8 cellular contexts compared by ENCODE assay signal in genomic region chr1:40040511-40041465, GRCh38. TPM values are rescaled to one million over a fixed set of nuclear protein-coding genes. Genes with fewer than 3 reads are reported as not detected.
A peak's percentile ranks its signal among the peaks of the same experiment; 100 is the strongest.
DNase-seq lines count a peak whose midpoint lies in the region; ATAC-seq and TF ChIP-seq lines count a peak whose summit lies in the region.

A gene with protein sequence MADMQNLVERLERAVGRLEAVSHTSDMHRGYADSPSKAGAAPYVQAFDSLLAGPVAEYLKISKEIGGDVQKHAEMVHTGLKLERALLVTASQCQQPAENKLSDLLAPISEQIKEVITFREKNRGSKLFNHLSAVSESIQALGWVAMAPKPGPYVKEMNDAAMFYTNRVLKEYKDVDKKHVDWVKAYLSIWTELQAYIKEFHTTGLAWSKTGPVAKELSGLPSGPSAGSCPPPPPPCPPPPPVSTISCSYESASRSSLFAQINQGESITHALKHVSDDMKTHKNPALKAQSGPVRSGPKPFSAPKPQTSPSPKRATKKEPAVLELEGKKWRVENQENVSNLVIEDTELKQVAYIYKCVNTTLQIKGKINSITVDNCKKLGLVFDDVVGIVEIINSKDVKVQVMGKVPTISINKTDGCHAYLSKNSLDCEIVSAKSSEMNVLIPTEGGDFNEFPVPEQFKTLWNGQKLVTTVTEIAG (plus strand): TSS chr1:40040729. CDS start chr1:40059347, 18,618 bp downstream.

- no peaks in the 10 kb centered on the region for H3K9me3 ChIP-seq in esophagus muscularis mucosa

- TF ChIP-seq EP300 in esophagus muscularis mucosa (IDR thresholded peaks at IDR 0.05): no peak

- TF ChIP-seq CTCF in KMS-11 (conservative IDR thresholded peaks at IDR 0.05; ENCODE audit: low read depth, low read length) (no peak), esophagus muscularis mucosa (IDR thresholded peaks at IDR 0.05) (no peak)

- H3K36me3 ChIP-seq in KMS-11 (ENCODE audit: insufficient read depth): no peaks in the 10 kb centered on the region; the same call in 1 of the 2 replicates
- no peaks in the 10 kb centered on the region for H3K36me3 ChIP-seq in esophagus muscularis mucosa

- peaks cover 41% of the 10 kb centered on the region for H3K4me1 ChIP-seq in KMS-11 (ENCODE audit: low read depth, poor library complexity, severe bottlenecking)
- peaks cover 74 to 85% (median 82%) of the 10 kb centered on the region in 4 donors for H3K4me1 ChIP-seq in esophagus muscularis mucosa

- WGBS in esophagus muscularis mucosa: under 1% methylated on average over 20 of the region's 65 CpGs

- peaks cover 68% of the 10 kb centered on the region for H3K36me3 Mint-ChIP-seq in stimulated activated effector memory CD8-positive, alpha-beta T cell treated with anti-CD3 and anti-CD28 coated beads, Interleukin-12 subunit alpha, Interleukin-12 subunit beta, amount 100 ng/mL, for 72 hours

- H3K27ac Mint-ChIP-seq in stimulated activated effector memory CD8-positive, alpha-beta T cell treated with anti-CD3 and anti-CD28 coated beads, Interleukin-12 subunit alpha, Interleukin-12 subunit beta, amount 100 ng/mL, for 72 hours: peak within 1 kb of the TSS; percentile 98

- H3K4me3 ChIP-seq in KMS-11 (IDR thresholded peaks at IDR 0.05; ENCODE audit: insufficient read depth, low read depth, low read length) (peak within 1 kb of the TSS; percentile 83), esophagus muscularis mucosa (peak within 1 kb of the TSS; percentile 89 to 100 (median 94))

- peak; percentile 93 for DNase-seq in DMS53 treated with DMSO at 0.1 percent for 48 hours (lab: John Stamatoyannopoulos, UW; ENCODE audit: unreplicated experiment)
- peak; percentile 96 for DNase-seq in RKO (ENCODE audit: low spot score)
- peak; percentile 100 for DNase-seq in activated T-helper 1 cell treated with Interleukin-2 at 50 U/mL for 16 hours (ENCODE audit: low read depth)
- DNase-seq in esophagus muscularis mucosa (ENCODE audit: extremely low spot score): peak; percentile 100
- DNase-seq in myocyte (ENCODE audit: low read depth): peak; percentile 99
- DNase-seq in stimulated activated effector memory CD8-positive, alpha-beta T cell treated with anti-CD3 and anti-CD28 coated beads, Interleukin-12 subunit alpha, Interleukin-12 subunit beta, amount 100 ng/mL, for 72 hours (ENCODE audit: low spot score in 2 of 2): peak; percentile 99 to 100

- H3K4me2 ChIP-seq in KMS-11: peak within 1 kb of the TSS; percentile 91

- peak; percentile 67 for TF ChIP-seq POLR2A in esophagus muscularis mucosa (IDR thresholded peaks at IDR 0.05; ENCODE audit: low read depth)

- H3K79me2 ChIP-seq in KMS-11 (ENCODE audit: insufficient read depth, low read depth): peaks cover 51% of the 10 kb centered on the region

- H3K9me3 Mint-ChIP-seq in stimulated activated effector memory CD8-positive, alpha-beta T cell treated with anti-CD3 and anti-CD28 coated beads, Interleukin-12 subunit alpha, Interleukin-12 subunit beta, amount 100 ng/mL, for 72 hours: no peaks in the 10 kb centered on the region

- H3K4me1 Mint-ChIP-seq in stimulated activated effector memory CD8-positive, alpha-beta T cell treated with anti-CD3 and anti-CD28 coated beads, Interleukin-12 subunit alpha, Interleukin-12 subunit beta, amount 100 ng/mL, for 72 hours: peaks cover 49% of the 10 kb centered on the region

- H3K27me3 ChIP-seq in KMS-11 (ENCODE audit: insufficient read depth, low read depth): no peaks in the 10 kb centered on the region
- H3K27me3 ChIP-seq in esophagus muscularis mucosa: no peaks in the 10 kb centered on the region

- H3K27ac ChIP-seq in KMS-11 (peak within 1 kb of the TSS; percentile 87), esophagus muscularis mucosa (replicated peaks in 1 of 4) (peak within 1 kb of the TSS; percentile 98 to 100 (median 99))

- no peaks in the 10 kb centered on the region for H4K20me1 ChIP-seq in KMS-11 (ENCODE audit: insufficient read depth)

- peak; percentile 79 for ATAC-seq in GM21737 (IDR thresholded peaks at IDR 0.05; ENCODE audit: unreplicated experiment)
- ATAC-seq in stimulated activated effector memory CD8-positive, alpha-beta T cell treated with anti-CD3 and anti-CD28 coated beads, Interleukin-12 subunit alpha, Interleukin-12 subunit beta, amount 100 ng/mL, for 72 hours: peak; percentile 93

- H3K4me3 Mint-ChIP-seq in stimulated activated effector memory CD8-positive, alpha-beta T cell treated with anti-CD3 and anti-CD28 coated beads, Interleukin-12 subunit alpha, Interleukin-12 subunit beta, amount 100 ng/mL, for 72 hours: peak within 1 kb of the TSS; percentile 97

- peak within 1 kb of the TSS; percentile 85 for H3K9ac ChIP-seq in KMS-11

- intact Hi-C loops in esophagus muscularis mucosa (cut with DNase I): no loop called here

- H2AFZ ChIP-seq in KMS-11 (ENCODE audit: low read depth): peak within 1 kb of the TSS; percentile 71

RNA-seq across cellular contexts. Expression of the gene that starts here (rescaled TPM):
- total RNA-seq in esophagus muscularis mucosa (100 to 1,000 TPM; 412 to 468 (median 442) TPM), myocyte (121 and 122 TPM in 2 replicates)
- 321 TPM for polyA plus RNA-seq in myocyte (2012)

Comparison
In these comparisons a context has a peak if more than half of its experiments do, and no peak if none do; other contexts are left out.
1. Peak in every context shown above with its lines: DNase-seq, ATAC-seq, H3K4me3 ChIP-seq and H3K27ac ChIP-seq.